19 cellular contexts compared by ENCODE assay signal in genomic region chr2:102422910-102423309, GRCh38. TPM values are rescaled to one million over a fixed set of nuclear protein-coding genes. Genes with fewer than 3 reads are reported as not detected.
DNase-seq lines count a peak whose midpoint lies in the region; ATAC-seq and TF ChIP-seq lines count a peak whose summit lies in the region.
"Had no signal": no experiment of that assay in that cellular context is flagged by ENCODE, and none has a peak within 500 bp of the region (broad histone marks: within the 10 kb centered on the region; RNA-seq: fewer than 3 reads in every experiment).

IL18RAP (plus strand) TSS chr2:102423160; CDS start chr2:102423278, 118 bp downstream.

- TF ChIP-seq POLR2A in stomach (IDR thresholded peaks at IDR 0.05): no peak

- no peak for DNase-seq in activated T-cell treated with anti-CD3 and anti-CD28 coated beads, Interleukin-2, amount 50 U/mL, for 72 hours
- DNase-seq in activated T-cell treated with anti-CD3 and anti-CD28 coated beads, Interleukin-2, amount 50 U/mL, for 1 hour: no peak
- peak; percentile 11 for DNase-seq in epithelial cell of esophagus (ENCODE audit: low read depth)
- DNase-seq in stomach: no peak
- no peak for DNase-seq in MG63
- no peak for DNase-seq in mucosa of gallbladder (ENCODE audit: low spot score)
- no peak for DNase-seq in MCF 10A (ENCODE audit: unreplicated experiment)
- DNase-seq: activated CD4-positive, alpha-beta T cell treated with anti-CD3 and anti-CD28 coated beads, Interleukin-2, amount 50 U/mL, for 4 hours; activated gamma-delta T cell treated with Interleukin-2 at 50 U/mL for 16 hours; brain microvascular endothelial cell; EL; glutamatergic neuron; NCI-H345; SIG-M5; stimulated activated naive CD4-positive, alpha-beta T cell treated with Interleukin-2 at 50 U/mL for 16 hours had no signal

- H3K27me3 Mint-ChIP-seq in activated T-cell treated with anti-CD3 and anti-CD28 coated beads, Interleukin-2, amount 50 U/mL, for 72 hours (ENCODE audit: low read depth): peaks cover 17% of the 10 kb centered on the region
- peaks cover 35% of the 10 kb centered on the region for H3K27me3 Mint-ChIP-seq in MCF 10A (ENCODE audit: insufficient read depth, unreplicated experiment)
- H3K27me3 Mint-ChIP-seq: memory B cell had no signal

- 66 to 83% (median 75%) methylated on average over 3 of the region's 3 CpGs for WGBS in stomach, 5 donors

- H3K9me3 Mint-ChIP-seq in activated T-cell treated with anti-CD3 and anti-CD28 coated beads, Interleukin-2, amount 50 U/mL, for 72 hours: no peaks in the 10 kb centered on the region
- no peaks in the 10 kb centered on the region for H3K9me3 Mint-ChIP-seq in MCF 10A (ENCODE audit: unreplicated experiment)
- H3K9me3 Mint-ChIP-seq: memory B cell had no signal

- CTCF ChIA-PET in MCF 10A (lab: Yijun Ruan, JAX): interaction anchor here (0.6 to 1.8 kb wide), 2 partner anchors 21 to 226 kb away, joined by 3 to 7 read pairs; no protein-coding TSS in a partner anchor

- H3K36me3 Mint-ChIP-seq in activated T-cell treated with anti-CD3 and anti-CD28 coated beads, Interleukin-2, amount 50 U/mL, for 72 hours (ENCODE audit: insufficient read depth in 2 of 2): peaks cover 4 to 5% of the 10 kb centered on the region in 2 donors
- peaks cover 6% of the 10 kb centered on the region for H3K36me3 Mint-ChIP-seq in MCF 10A (ENCODE audit: insufficient read depth, unreplicated experiment)
- H3K36me3 Mint-ChIP-seq: memory B cell had no signal

- H3K9me3 ChIP-seq in stomach (no peaks in the 10 kb centered on the region), MG63 (no peaks in the 10 kb centered on the region)

- POLR2A ChIA-PET in MCF 10A (lab: Yijun Ruan, JAX): interaction anchor here (0.6 kb wide), 1 partner anchor 11 kb away, joined by 3 read pairs; no protein-coding TSS in a partner anchor

- peak within 1 kb of the TSS; percentile 30 for H3K27ac Mint-ChIP-seq in activated T-cell treated with anti-CD3 and anti-CD28 coated beads, Interleukin-2, amount 50 U/mL, for 72 hours
- H3K27ac Mint-ChIP-seq in MCF 10A (ENCODE audit: low read depth, unreplicated experiment): no peak within 1 kb of the TSS

- peak within 1 kb of the TSS in 3 of 5 donors; percentile 13 to 63 (median 34) for H3K27ac ChIP-seq in stomach
- H3K27ac ChIP-seq: brain microvascular endothelial cell, KMS-11 had no signal

- peaks cover 78% of the 10 kb centered on the region for H3K4me1 Mint-ChIP-seq in activated T-cell treated with anti-CD3 and anti-CD28 coated beads, Interleukin-2, amount 50 U/mL, for 72 hours (ENCODE audit: low read depth)
- H3K4me1 Mint-ChIP-seq in MCF 10A (ENCODE audit: insufficient read depth, unreplicated experiment): no peaks in the 10 kb centered on the region
- H3K4me1 Mint-ChIP-seq: neural crest cell had no signal

- no peaks in the 10 kb centered on the region for H3K4me1 ChIP-seq in stomach

- no peaks in the 10 kb centered on the region for H3K27me3 ChIP-seq in stomach
- no peaks in the 10 kb centered on the region; the same call in none of the 2 replicates for H3K27me3 ChIP-seq in MG63

- peak within 1 kb of the TSS; percentile 40 to 45 for H3K4me3 Mint-ChIP-seq in activated T-cell treated with anti-CD3 and anti-CD28 coated beads, Interleukin-2, amount 50 U/mL, for 72 hours
- no peak within 1 kb of the TSS for H3K4me3 Mint-ChIP-seq in MCF 10A (ENCODE audit: unreplicated experiment)
- H3K4me3 Mint-ChIP-seq: memory B cell, neural crest cell had no signal

- TF ChIP-seq EP300 in stomach (IDR thresholded peaks at IDR 0.05): no peak

- no peak for ATAC-seq in activated T-cell treated with anti-CD3 and anti-CD28 coated beads, Interleukin-2, amount 50 U/mL, for 72 hours (replicated peaks in 1 of 2)

- intact Hi-C loops in T-helper 1 cell treated with Interleukin-12 subunit alpha and Interleukin-12 subunit beta and Interleukin-4 antibody, amounts not matched to agents 30 ng/mL and 1 ng/mL, for 36 hours (cut with micrococcal nuclease): loop anchor here (5.0 kb wide), 1 partner anchor 1116 kb away; the partner anchor contains the start of gene RNF149
- intact Hi-C loops in stomach (cut with DNase I; ENCODE audit: low total_unique reads) (no loop called here), MCF 10A (cut with micrococcal nuclease) (no loop called here)

- TF ChIP-seq CTCF in epithelial cell of esophagus (IDR thresholded peaks at IDR 0.05; ENCODE audit: insufficient read depth, low read depth, low read length, missing control alignments) (no peak), stomach (IDR thresholded peaks at IDR 0.05) (no peak), MCF 10A (IDR thresholded peaks at IDR 0.05; ENCODE audit: unreplicated experiment) (no peak)

- H3K4me3 ChIP-seq in epithelial cell of esophagus (ENCODE audit: low read length): no peak within 1 kb of the TSS
- peak within 1 kb of the TSS in 1 of 4 donors; percentile 5 for H3K4me3 ChIP-seq in stomach
- H3K4me3 ChIP-seq in MG63: no peak within 1 kb of the TSS

- H3K36me3 ChIP-seq in stomach: no peaks in the 10 kb centered on the region
- H3K36me3 ChIP-seq in MG63: no peaks in the 10 kb centered on the region
- H3K36me3 ChIP-seq: brain microvascular endothelial cell had no signal

- BruUV-seq in MCF 10A (replicated peaks; lab: Mats Ljungman, UMichigan): no TSS peak

RNA-seq across cellular contexts. Expression of gene IL18RAP, which starts in this region (rescaled TPM):
- 1 to 10 TPM; 7.6 to 9.5 TPM for total RNA-seq in activated T-cell treated with anti-CD3 and anti-CD28 coated beads, Interleukin-2, amount 50 U/mL, for 72 hours
- 40.3 and 43.4 TPM in 2 replicates for total RNA-seq in T-helper 1 cell treated with Interleukin-12 subunit alpha and Interleukin-12 subunit beta and Interleukin-4 antibody, amounts not matched to agents 30 ng/mL and 1 ng/mL, for 36 hours
- total RNA-seq in stomach (10 to 100 TPM in 2 of 5 donors, 1 to 10 TPM in 2, not detected in 1; 1.8 to 33.3 (median 10.4) TPM), mucosa of gallbladder (1.6 TPM), MCF 10A (2022) (not detected in 2 replicates)
- polyA plus RNA-seq in stomach: 1 to 10 TPM in 2 of 3 donors, under 1 TPM in 1; 0.50 to 1.7 (median 1.2) TPM
- total RNA-seq in MG63 (2014; rRNA removed; shearing (Covaris generic); ENCODE audit: low replicate concordance): not detected in 2 replicates
- total RNA-seq: neural crest cell had no signal
